In genomic region chr1:24484208-24484607, GRCh38 we compare ENCODE assay signal across 24 cellular contexts. TPM values are rescaled to one million over a fixed set of nuclear protein-coding genes. Genes with fewer than 3 reads are reported as not detected.
DNase-seq lines count a peak whose midpoint lies in the region; ATAC-seq and TF ChIP-seq lines count a peak whose summit lies in the region.
"Had no signal": no experiment of that assay in that cellular context is flagged by ENCODE, and none has a peak within 500 bp of the region (broad histone marks: within the 10 kb centered on the region; RNA-seq: fewer than 3 reads in every experiment).

No MANE protein-coding gene starts in this region.

- peaks cover 8% of the 10 kb centered on the region for H3K9me3 Mint-ChIP-seq in activated T-helper 1 cell treated with anti-CD3 and anti-CD28 coated beads, Interleukin-12 subunit alpha, Interleukin-12 subunit beta, Interleukin-2, Interleukin-4 antibody, amounts not matched to agents 30 ng/mL and 10 ng/mL and 1 ng/mL, durations not matched to agents 14 hours and 24 hours and 36 hours
- peaks cover 0 to 2% (median 0%) of the 10 kb centered on the region in 9 donors for H3K9me3 Mint-ChIP-seq in naive thymus-derived CD8-positive, alpha-beta T cell

- no peak for ATAC-seq in naive thymus-derived CD8-positive, alpha-beta T cell
- no peak for ATAC-seq in HG03520 (IDR thresholded peaks at IDR 0.05; ENCODE audit: unreplicated experiment)
- ATAC-seq: GM12878, left lung had no signal

- H3K27me3 Mint-ChIP-seq in activated T-helper 1 cell treated with anti-CD3 and anti-CD28 coated beads, Interleukin-12 subunit alpha, Interleukin-12 subunit beta, Interleukin-2, Interleukin-4 antibody, amounts not matched to agents 30 ng/mL and 10 ng/mL and 1 ng/mL, durations not matched to agents 14 hours and 24 hours and 36 hours (ENCODE audit: insufficient read depth): no peaks in the 10 kb centered on the region
- H3K27me3 Mint-ChIP-seq in naive thymus-derived CD8-positive, alpha-beta T cell: no peaks in the 10 kb centered on the region

- H3K36me3 Mint-ChIP-seq in activated T-helper 1 cell treated with anti-CD3 and anti-CD28 coated beads, Interleukin-12 subunit alpha, Interleukin-12 subunit beta, Interleukin-2, Interleukin-4 antibody, amounts not matched to agents 30 ng/mL and 10 ng/mL and 1 ng/mL, durations not matched to agents 14 hours and 24 hours and 36 hours (ENCODE audit: low read depth): peaks cover 7% of the 10 kb centered on the region
- no peaks in the 10 kb centered on the region for H3K36me3 Mint-ChIP-seq in naive thymus-derived CD8-positive, alpha-beta T cell
- H3K36me3 Mint-ChIP-seq: neural progenitor cell had no signal

- peak overlapping the region; percentile 56 for H3K27ac Mint-ChIP-seq in activated T-helper 1 cell treated with anti-CD3 and anti-CD28 coated beads, Interleukin-12 subunit alpha, Interleukin-12 subunit beta, Interleukin-2, Interleukin-4 antibody, amounts not matched to agents 30 ng/mL and 10 ng/mL and 1 ng/mL, durations not matched to agents 14 hours and 24 hours and 36 hours
- peak overlapping the region; percentile 87 to 100 (median 98) for H3K27ac Mint-ChIP-seq in naive thymus-derived CD8-positive, alpha-beta T cell
- H3K27ac Mint-ChIP-seq: neural progenitor cell had no signal

- peaks cover 69% of the 10 kb centered on the region for H3K4me1 Mint-ChIP-seq in activated T-helper 1 cell treated with anti-CD3 and anti-CD28 coated beads, Interleukin-12 subunit alpha, Interleukin-12 subunit beta, Interleukin-2, Interleukin-4 antibody, amounts not matched to agents 30 ng/mL and 10 ng/mL and 1 ng/mL, durations not matched to agents 14 hours and 24 hours and 36 hours (ENCODE audit: low read depth)
- peaks cover 33 to 90% (median 83%) of the 10 kb centered on the region in 4 donors for H3K4me1 Mint-ChIP-seq in naive thymus-derived CD8-positive, alpha-beta T cell

- peak overlapping the region; percentile 20 for H3K4me3 Mint-ChIP-seq in activated T-helper 1 cell treated with anti-CD3 and anti-CD28 coated beads, Interleukin-12 subunit alpha, Interleukin-12 subunit beta, Interleukin-2, Interleukin-4 antibody, amounts not matched to agents 30 ng/mL and 10 ng/mL and 1 ng/mL, durations not matched to agents 14 hours and 24 hours and 36 hours
- H3K4me3 Mint-ChIP-seq in naive thymus-derived CD8-positive, alpha-beta T cell: peak overlapping the region in 9 of 10 donors; percentile 25 to 83 (median 68)
- H3K4me3 Mint-ChIP-seq: neural progenitor cell had no signal

- intact Hi-C loops in activated T-helper 1 cell treated with anti-CD3 and anti-CD28 coated beads, Interleukin-12 subunit alpha, Interleukin-12 subunit beta, Interleukin-2, Interleukin-4 antibody, amounts not matched to agents 30 ng/mL and 10 ng/mL and 1 ng/mL, durations not matched to agents 14 hours and 24 hours and 36 hours (cut with micrococcal nuclease): loop anchor here (5.0 to 10.0 kb wide), 3 partner anchors 158 to 441 kb away; partner anchors contain the start of gene SRRM1

- TF ChIP-seq CTCF in GM12865 (IDR thresholded peaks at IDR 0.05; ENCODE audit: insufficient read depth, low read depth, low read length, missing control alignments): no peak

- DNase-seq in activated CD8-positive, alpha-beta memory T cell treated with anti-CD3 and anti-CD28 coated beads for 24 hours: peak; percentile 64
- DNase-seq in activated CD8-positive, alpha-beta memory T cell treated with anti-CD3 and anti-CD28 coated beads, Interleukin-2, amount 50 U/mL, for 4 hours: no peak
- DNase-seq in GM12865 (ENCODE audit: low read depth) (peak; percentile 14), UCSD-AML1 (lab: John Stamatoyannopoulos, UW; ENCODE audit: unreplicated experiment) (no peak), epidermal melanocyte (ENCODE audit: insufficient read length, low spot score) (no peak)
- no peak for DNase-seq in activated T-helper 1 cell treated with anti-CD3 and anti-CD28 coated beads, Interleukin-12 subunit alpha, Interleukin-12 subunit beta, Interleukin-2, Interleukin-4 antibody, amounts not matched to agents 30 ng/mL and 10 ng/mL and 1 ng/mL, durations not matched to agents 14 hours and 24 hours and 36 hours (ENCODE audit: low spot score)
- DNase-seq in naive thymus-derived CD8-positive, alpha-beta T cell: peak in 1 of 10 donors; percentile 45
- DNase-seq: ACHN; anterior cingulate cortex; C1 segment of cervical spinal cord; caudate nucleus; DMS153; effector CD8-positive, alpha-beta T cell; GF-D8; left lung; midbrain; NCI-H146; NCI-H2171 treated with DMSO at 0.1 percent for 48 hours; NCI-H748 treated with DMSO at 0.1 percent for 48 hours; SIG-M5; testis had no signal

- POLR2A ChIA-PET in naive thymus-derived CD8-positive, alpha-beta T cell (lab: Charles Lee): interaction anchor here (1.2 to 27.9 kb wide), 5 partner anchors 7 to 68 kb away, joined by 3 to 930 read pairs (median 18); partner anchors contain the start of genes NIPAL3 and RCAN3

- H3K4me3 ChIP-seq in GM12865 (ENCODE audit: low read depth, low read length): no peak overlapping the region
- H3K4me3 ChIP-seq: GM12878, left lung, neural progenitor cell, testis had no signal

RNA-seq across cellular contexts. Expression of gene RCAN3, which starts 18.4 kb away (rescaled TPM):
- total RNA-seq in activated T-helper 1 cell treated with anti-CD3 and anti-CD28 coated beads, Interleukin-12 subunit alpha, Interleukin-12 subunit beta, Interleukin-2, Interleukin-4 antibody, amounts not matched to agents 30 ng/mL and 10 ng/mL and 1 ng/mL, durations not matched to agents 14 hours and 24 hours and 36 hours: 26.5 and 26.8 TPM in 2 replicates
- total RNA-seq in naive thymus-derived CD8-positive, alpha-beta T cell: 100 to 1,000 TPM; 212 to 217 TPM
- 100 to 1,000 TPM; 103 to 152 (median 150) TPM for polyA plus RNA-seq in naive thymus-derived CD8-positive, alpha-beta T cell

Comparison
In these comparisons a context has a peak if more than half of its experiments do, and no peak if none do; other contexts are left out.
1. DNase-seq: peak in activated CD8-positive, alpha-beta memory T cell treated with anti-CD3 and anti-CD28 coated beads for 24 hours (single experiment) and GM12865 (single experiment); none in activated CD8-positive, alpha-beta memory T cell treated with anti-CD3 and anti-CD28 coated beads, Interleukin-2, amount 50 U/mL, for 4 hours (single experiment), activated T-helper 1 cell treated with anti-CD3 and anti-CD28 coated beads, Interleukin-12 subunit alpha, Interleukin-12 subunit beta, Interleukin-2, Interleukin-4 antibody, amounts not matched to agents 30 ng/mL and 10 ng/mL and 1 ng/mL, durations not matched to agents 14 hours and 24 hours and 36 hours (single experiment), UCSD-AML1 (single experiment) and epidermal melanocyte (single experiment).